ENCODE assay signal across 22 cellular contexts in genomic region chr7:117870405-117870905, GRCh38. TPM values are rescaled to one million over a fixed set of nuclear protein-coding genes. Genes with fewer than 3 reads are reported as not detected.
"Had no signal": no experiment of that assay in that cellular context is flagged by ENCODE, and none has a peak within 500 bp of the region (broad histone marks: within the 10 kb centered on the region; RNA-seq: fewer than 3 reads in every experiment).

No MANE protein-coding gene starts in this region.

- H3K27ac ChIP-seq: adrenal gland, epithelial cell of prostate, SK-N-MC, upper lobe of left lung had no signal

- H3K4me3 Mint-ChIP-seq: activated naive CD4-positive, alpha-beta T cell treated with anti-CD3 and anti-CD28 coated beads, Interleukin-2, amount 50 U/mL, for 24 hours; central memory CD8-positive, alpha-beta T cell; effector memory CD8-positive, alpha-beta T cell; naive thymus-derived CD4-positive, alpha-beta T cell; T-cell had no signal

- H3K9me3 Mint-ChIP-seq: activated naive CD4-positive, alpha-beta T cell treated with anti-CD3 and anti-CD28 coated beads, Interleukin-2, amount 50 U/mL, for 24 hours; activated T-helper 2 cell treated with anti-CD3 and anti-CD28 coated beads, Interferon-gamma antibody, Interleukin-2, Interleukin-4, amounts not matched to agents 10 μg/mL and 5 μg/mL and 100 μg/mL, durations not matched to agents 14 hours and 24 hours and 36 hours; central memory CD8-positive, alpha-beta T cell; effector memory CD8-positive, alpha-beta T cell had no signal

- H3K4me3 ChIP-seq: adrenal gland, lung, right atrium auricular region, upper lobe of left lung had no signal

- H3K36me3 ChIP-seq: adrenal gland, right atrium auricular region, upper lobe of left lung had no signal

- ATAC-seq: effector memory CD8-positive, alpha-beta T cell; left colon; naive thymus-derived CD4-positive, alpha-beta T cell; T-cell had no signal

- H3K27ac Mint-ChIP-seq: activated naive CD4-positive, alpha-beta T cell treated with anti-CD3 and anti-CD28 coated beads, Interleukin-2, amount 50 U/mL, for 24 hours; activated T-helper 2 cell treated with anti-CD3 and anti-CD28 coated beads, Interferon-gamma antibody, Interleukin-2, Interleukin-4, amounts not matched to agents 10 μg/mL and 5 μg/mL and 100 μg/mL, durations not matched to agents 14 hours and 24 hours and 36 hours; effector memory CD8-positive, alpha-beta T cell; naive thymus-derived CD4-positive, alpha-beta T cell; progenitor cell of endocrine pancreas; T-cell had no signal

- H3K36me3 Mint-ChIP-seq: T-cell had no signal

- H3K27me3 ChIP-seq: adrenal gland, right atrium auricular region had no signal

- DNase-seq: activated CD4-positive, CD25-positive, alpha-beta regulatory T cell treated with anti-CD3 and anti-CD28 coated beads, Interleukin-2, amount 50 U/mL, for 72 hours; adrenal gland; effector memory CD8-positive, alpha-beta T cell; head of caudate nucleus; left colon; naive thymus-derived CD4-positive, alpha-beta T cell; nucleus accumbens; stimulated activated CD4-positive, alpha-beta T cell treated with anti-CD3 and anti-CD28 coated beads, Interleukin-15, amount 100 ng/mL, for 24 hours; stimulated activated CD4-positive, alpha-beta T cell treated with anti-CD3 and anti-CD28 coated beads, Interleukin-4, amount 100 ng/mL, for 1 hour; stimulated activated naive CD4-positive, alpha-beta T cell treated with Interleukin-2 at 50 U/mL for 16 hours; substantia nigra; T-cell; T1000; upper lobe of left lung had no signal

RNA-seq across cellular contexts. Expression of gene CTTNBP2, which starts 2.8 kb away (rescaled TPM):
- total RNA-seq: activated T-helper 2 cell treated with anti-CD3 and anti-CD28 coated beads, Interferon-gamma antibody, Interleukin-2, Interleukin-4, amounts not matched to agents 10 μg/mL and 5 μg/mL and 100 μg/mL, durations not matched to agents 14 hours and 24 hours and 36 hours had no signal
- polyA plus RNA-seq: naive thymus-derived CD4-positive, alpha-beta T cell had no signal
